Comparison of ENCODE assay signal across 7 cellular contexts in the genomic region with DNA sequence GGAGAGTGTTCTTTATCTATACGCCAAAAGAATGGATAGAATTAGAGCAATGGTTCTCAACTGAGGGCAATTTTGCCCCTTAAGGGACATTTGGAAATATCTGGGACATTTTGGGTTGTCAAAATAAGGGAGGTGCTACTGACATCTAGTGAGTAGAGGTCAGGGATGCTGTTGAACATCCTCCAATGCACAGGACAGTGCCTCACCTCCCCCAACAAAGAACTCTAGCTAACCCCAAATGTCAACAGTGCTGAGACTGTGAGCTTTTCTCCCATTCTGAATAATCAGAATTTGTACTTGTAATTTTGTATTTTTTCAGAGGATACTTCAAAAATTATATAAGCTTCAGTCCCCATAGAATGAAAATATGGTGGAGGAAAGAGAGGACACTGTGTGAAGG.
"Had no signal": no experiment of that assay in that cellular context is flagged by ENCODE, and none has a peak within 500 bp of the region (broad histone marks: within the 10 kb centered on the region; RNA-seq: fewer than 3 reads in every experiment).

No MANE protein-coding gene starts in this region.

- H3K4me3 Mint-ChIP-seq: GM23338, H9 had no signal

- H3K27ac Mint-ChIP-seq: GM23338, H9 had no signal

- H3K4me1 Mint-ChIP-seq: GM23338, H9 had no signal

- FAIRE-seq: H1, HTR-8/SVneo had no signal

- H3K27ac ChIP-seq: KMS-11 had no signal

- H3K9me3 Mint-ChIP-seq: H9 had no signal

- H3K9ac ChIP-seq: KMS-11 had no signal

- DNase-seq: H9, HCEC 1CT, KBM-7 had no signal

- H2AFZ ChIP-seq: GM23338 had no signal

- ATAC-seq: GM23338 had no signal

- H3K4me2 ChIP-seq: GM23338, KMS-11 had no signal

- H3K4me3 ChIP-seq: GM23338 had no signal
